22 cellular contexts compared by ENCODE assay signal in genomic region chr11:117781650-117782049, GRCh38. TPM values are rescaled to one million over a fixed set of nuclear protein-coding genes. Genes with fewer than 3 reads are reported as not detected.
DNase-seq lines count a peak whose midpoint lies in the region; ATAC-seq lines count a peak whose summit lies in the region.
"Had no signal": no experiment of that assay in that cellular context is flagged by ENCODE, and none has a peak within 500 bp of the region (broad histone marks: within the 10 kb centered on the region; RNA-seq: fewer than 3 reads in every experiment).

No MANE protein-coding gene starts in this region.

- DNase-seq in NCI-H2171 treated with DMSO at 0.1 percent for 48 hours (lab: John Stamatoyannopoulos, UW) (peak; percentile 55), NCI-H2171 (lab: John Stamatoyannopoulos, UW) (no peak), DMS 273 (lab: John Stamatoyannopoulos, UW; ENCODE audit: unreplicated experiment) (peak; percentile 66), NCI-H82 treated with DMSO at 0.1 percent for 48 hours (lab: John Stamatoyannopoulos, UW; ENCODE audit: unreplicated experiment) (peak; percentile 8), retina (peak; percentile 42), left colon (no peak)
- DNase-seq: GOT3, KBM-7, MM.1S, NCI-H1048, NCI-H146, NCI-H2081, NCI-H446, NCI-H774, Right ventricle myocardium superior, SW 1271, T-helper 17 cell had no signal

- intact Hi-C loops in left colon (cut with DNase I, micrococcal nuclease), result no loop called here

- no peak for ATAC-seq in GM18909 (IDR thresholded peaks at IDR 0.05; ENCODE audit: poor library complexity, unreplicated experiment)
- no peak for ATAC-seq in left colon
- ATAC-seq: HCT116, T-helper 17 cell had no signal

RNA-seq across cellular contexts. Expression of gene DSCAML1, which starts 15.4 kb away (rescaled TPM):
- 1 to 10 TPM; 3.6 to 8.6 TPM for total RNA-seq in left colon
- total RNA-seq: HT1080, RPMI7951, SK-MEL-5 had no signal

RNA-seq across cellular contexts. Expression of gene FXYD2, which starts 42.9 kb away (rescaled TPM):
- 1 to 10 TPM in 1 of 2 donors, under 1 TPM in 1; 0.61 to 1.0 TPM for total RNA-seq in left colon
- total RNA-seq: HT1080, RPMI7951, SK-MEL-5 had no signal

Comparison
In these comparisons a context has a peak if more than half of its experiments do, and no peak if none do; other contexts are left out.
1. DNase-seq: peak in NCI-H2171 treated with DMSO at 0.1 percent for 48 hours (single experiment), DMS 273 (single experiment), NCI-H82 treated with DMSO at 0.1 percent for 48 hours (single experiment) and retina (single experiment); none in NCI-H2171 (single experiment) and left colon (0 of 2).